4 cellular contexts compared by ENCODE assay signal in the genomic region with DNA sequence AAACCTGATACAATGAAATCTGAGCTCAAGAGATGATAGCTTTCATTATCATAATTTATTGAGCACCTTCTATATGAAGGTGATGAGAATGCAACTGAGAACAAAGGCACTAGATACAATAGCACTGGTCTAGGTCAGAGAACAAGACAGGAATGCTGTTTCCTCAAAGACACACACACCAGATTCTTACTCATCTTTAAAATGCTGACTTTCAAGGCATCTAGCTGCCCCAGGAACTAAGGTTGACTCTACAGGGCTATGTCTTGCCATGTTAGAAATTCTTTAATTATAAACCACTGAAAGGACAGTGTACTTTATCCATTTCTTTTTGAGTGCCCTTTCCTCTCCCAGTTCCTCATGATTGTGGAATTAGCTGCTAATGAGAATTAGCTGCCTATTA.
"Had no signal": no experiment of that assay in that cellular context is flagged by ENCODE, and none has a peak within 500 bp of the region (broad histone marks: within the 10 kb centered on the region; RNA-seq: fewer than 3 reads in every experiment).

No MANE protein-coding gene starts in this region.

- H3K4me1 Mint-ChIP-seq: IgD-negative memory B cell had no signal

- H3K27me3 Mint-ChIP-seq: IgD-negative memory B cell had no signal

- H3K27ac Mint-ChIP-seq: IgD-negative memory B cell had no signal

- H3K36me3 Mint-ChIP-seq: IgD-negative memory B cell had no signal

- H3K4me3 Mint-ChIP-seq: IgD-negative memory B cell had no signal

- DNase-seq: GOT3, HCEC 1CT, KBM-7 had no signal
